11 cellular contexts compared by ENCODE assay signal in the genomic region with DNA sequence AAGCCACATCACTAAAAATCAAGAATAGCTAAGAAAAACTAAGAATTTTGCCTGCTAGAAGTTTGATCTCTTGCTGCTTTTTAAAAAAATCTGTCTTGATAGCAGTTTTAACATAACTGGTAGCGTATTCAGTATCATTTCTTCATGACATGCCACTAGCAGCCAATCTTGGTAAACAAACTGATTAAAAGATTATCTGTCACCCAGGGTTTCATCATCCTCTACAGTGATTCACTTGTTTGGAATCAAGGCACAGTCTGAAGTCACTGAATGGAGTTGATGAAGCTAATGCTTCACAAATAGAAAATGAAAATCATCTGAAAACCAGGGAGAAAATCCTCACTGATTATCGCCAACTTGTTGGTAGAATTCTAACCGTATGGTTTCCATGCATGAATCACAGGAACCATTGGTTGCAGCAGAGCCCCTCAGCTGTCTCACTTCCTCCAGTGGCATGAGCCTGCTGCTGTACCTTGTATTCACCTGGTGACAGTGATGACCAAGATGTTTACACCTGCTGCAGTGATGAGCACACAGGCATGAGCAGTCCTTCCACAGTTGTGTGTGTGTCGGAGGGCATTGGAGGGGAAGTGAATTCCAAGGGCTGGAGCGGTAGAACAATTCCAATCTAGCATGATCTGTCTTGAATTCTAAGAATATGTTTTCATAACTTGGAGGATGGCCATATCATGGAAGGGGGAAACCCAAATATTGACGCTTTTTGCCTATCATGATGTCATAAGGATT.
DNase-seq lines count a peak whose midpoint lies in the region; FAIRE-seq and TF ChIP-seq lines count a peak whose summit lies in the region.
"Had no signal": no experiment of that assay in that cellular context is flagged by ENCODE, and none has a peak within 500 bp of the region (broad histone marks: within the 10 kb centered on the region; RNA-seq: fewer than 3 reads in every experiment).

No MANE protein-coding gene starts in this region.

- H3K79me1 ChIP-seq in H1 (ENCODE audit: low read depth, low read length) = no peaks in the 10 kb centered on the region
- peaks cover 2% of the 10 kb centered on the region for H3K79me1 ChIP-seq in trophoblast cell (ENCODE audit: low read length)

- TF ChIP-seq CTCF in Calu3 (IDR thresholded peaks at IDR 0.05; ENCODE audit: unreplicated experiment) (no peak), H1 (IDR thresholded peaks at IDR 0.05; ENCODE audit: control extremely low read depth in 1 of 3, insufficient read depth in 1 of 3, low read depth in 1 of 3, low read length in 3 of 3) (no peak)

- peak; percentile 28 for DNase-seq in Calu3
- DNase-seq in LHCN-M2 (ENCODE audit: low read depth) = peak; percentile 90
- no peak for DNase-seq in H1 (ENCODE audit: low read depth in 1 of 2, low spot score in 2 of 2)
- peak; percentile 35 to 91 for DNase-seq in trophoblast cell
- no peak for DNase-seq in OCI-M2 (lab: John Stamatoyannopoulos, UW; ENCODE audit: unreplicated experiment)
- no peak for DNase-seq in NCI-H187 treated with DMSO at 0.1 percent for 48 hours (lab: John Stamatoyannopoulos, UW)
- no peak for DNase-seq in NCI-H1436 treated with DMSO at 0.1 percent for 48 hours (lab: John Stamatoyannopoulos, UW)
- DNase-seq in DMS153 treated with DMSO at 0.1 percent for 48 hours (lab: John Stamatoyannopoulos, UW; ENCODE audit: unreplicated experiment) = no peak
- DNase-seq: anterior cingulate cortex, NCI-H1092 treated with DMSO at 0.1 percent for 48 hours, SHP77 had no signal

- no peaks in the 10 kb centered on the region for H3K27me3 Mint-ChIP-seq in Calu3 (ENCODE audit: unreplicated experiment)

- no peak overlapping the region for H3K18ac ChIP-seq in H1 (ENCODE audit: extremely low read depth, low read length)
- H3K18ac ChIP-seq in trophoblast cell (ENCODE audit: low read length) = no peak overlapping the region

- H3K27ac ChIP-seq in H1 (ENCODE audit: low read depth, low read length) (no peak overlapping the region), trophoblast cell (ENCODE audit: low read depth, low read length) (no peak overlapping the region)

- peaks cover 29% of the 10 kb centered on the region for H3K36me3 Mint-ChIP-seq in Calu3 (ENCODE audit: insufficient read depth, unreplicated experiment)

- no peak overlapping the region for H3K4ac ChIP-seq in H1 (replicated peaks; ENCODE audit: insufficient read length, low read depth, low read length)
- H3K4ac ChIP-seq in trophoblast cell (ENCODE audit: low read depth, low read length) = no peak overlapping the region

- peaks cover 63% of the 10 kb centered on the region for H3K4me1 Mint-ChIP-seq in Calu3 (ENCODE audit: low read depth, unreplicated experiment)

- H4K91ac ChIP-seq in H1 (replicated peaks; ENCODE audit: insufficient read length, low read length) = no peak overlapping the region
- H4K91ac ChIP-seq in trophoblast cell (ENCODE audit: low read depth, low read length) = no peak overlapping the region

- H2AK5ac ChIP-seq in H1 (ENCODE audit: low read depth, low read length) (no peak overlapping the region), trophoblast cell (ENCODE audit: low read length) (no peak overlapping the region)

- H4K12ac ChIP-seq in trophoblast cell (ENCODE audit: low read depth, low read length) = no peak overlapping the region

- no peaks in the 10 kb centered on the region for H3K4me1 ChIP-seq in H1 (replicated peaks in 1 of 4; ENCODE audit: control insufficient read depth in 3 of 4, insufficient read depth in 4 of 4, low read length in 3 of 4)
- H3K4me1 ChIP-seq in trophoblast cell (ENCODE audit: control insufficient read depth in 1 of 2, insufficient read depth in 2 of 2, low read length in 2 of 2) = peaks cover 2 to 4% of the 10 kb centered on the region in 2 experiments

- H2BK20ac ChIP-seq in H1 (ENCODE audit: low read length) = no peak overlapping the region

- H3K9ac ChIP-seq in H1 (replicated peaks in 1 of 4; ENCODE audit: extremely low read depth in 1 of 4, low read depth in 3 of 4, low read length in 3 of 4) = no peak overlapping the region
- H3K9ac ChIP-seq in trophoblast cell (ENCODE audit: low read length) = no peak overlapping the region

- no peak overlapping the region for H3K4me3 ChIP-seq in H1 (ENCODE audit: extremely low read depth in 1 of 4, insufficient read depth in 2 of 4, low read depth in 3 of 4, low read length in 4 of 4)
- H3K4me3 ChIP-seq in trophoblast cell (ENCODE audit: low read depth, low read length) = no peak overlapping the region

- no peak overlapping the region for H4K5ac ChIP-seq in H1 (ENCODE audit: insufficient read length, low read depth, low read length)

- H2BK15ac ChIP-seq in H1 (ENCODE audit: low read length) = no peak overlapping the region

- no peak overlapping the region for H3K14ac ChIP-seq in H1 (ENCODE audit: insufficient read length)
- H3K14ac ChIP-seq in trophoblast cell (ENCODE audit: low read length) = no peak overlapping the region

- H3K27me3 ChIP-seq in H1 (replicated peaks in 1 of 4; ENCODE audit: control insufficient read depth in 3 of 4, extremely low read depth in 1 of 4, insufficient read depth in 3 of 4, low read length in 3 of 4) = no peaks in the 10 kb centered on the region
- H3K27me3 ChIP-seq in trophoblast cell (ENCODE audit: insufficient read depth, low read length) = no peaks in the 10 kb centered on the region

- H3K56ac ChIP-seq in H1 (replicated peaks; ENCODE audit: insufficient read length, low read depth, low read length) = no peak overlapping the region

- TF ChIP-seq POLR2A in H1 (IDR thresholded peaks at IDR 0.05; ENCODE audit: control extremely low read depth in 1 of 2, low read depth in 2 of 2, low read length in 2 of 2) = no peak

- H2BK12ac ChIP-seq in H1 (ENCODE audit: low read depth, low read length) (no peak overlapping the region), trophoblast cell (ENCODE audit: low read length) (no peak overlapping the region)

- H3K9me3 ChIP-seq in H1 (ENCODE audit: insufficient read depth in 2 of 2, low read depth in 1 of 2, low read length in 1 of 2) (no peaks in the 10 kb centered on the region), trophoblast cell (ENCODE audit: insufficient read depth, low read depth, low read length) (no peaks in the 10 kb centered on the region)

- H2BK5ac ChIP-seq in H1 (ENCODE audit: low read depth, low read length) (no peak overlapping the region), trophoblast cell (ENCODE audit: low read depth, low read length, poor library complexity) (no peak overlapping the region)

- CTCF ChIA-PET in Calu3 (lab: Charles Lee) (interaction anchor here (1.0 kb wide), 1 partner anchor 8 kb away, joined by 3 read pairs; no protein-coding TSS in a partner anchor), H1 (lab: Charles Lee; ENCODE audit: partially characterized antibody) (no interaction called here)

- H2BK120ac ChIP-seq in H1 (replicated peaks; ENCODE audit: low read depth, low read length) (no peak overlapping the region), trophoblast cell (ENCODE audit: insufficient read depth, low read length, poor library complexity) (no peak overlapping the region)

- H2AFZ ChIP-seq in H1 (ENCODE audit: low read length) (0 out of 2 replicates have a peak overlapping the region, but pooled peaks have one; percentile 12), trophoblast cell (ENCODE audit: insufficient read depth, low read length, poor library complexity) (no peak overlapping the region)

- H4K20me1 ChIP-seq in H1 (replicated peaks in 1 of 2; ENCODE audit: control insufficient read depth in 1 of 2, insufficient read depth in 2 of 2, low read length in 2 of 2) = no peaks in the 10 kb centered on the region

- intact Hi-C loops in Calu3 (cut with micrococcal nuclease; ENCODE audit: unreplicated experiment) = loop anchor here (5.0 to 10.0 kb wide), 3 partner anchors 82 to 325 kb away; a partner anchor contains a TSS

- POLR2A ChIA-PET in H1 (lab: Charles Lee; ENCODE audit: partially characterized antibody) = no interaction called here

- peak overlapping the region; percentile 26 for H3K4me3 Mint-ChIP-seq in Calu3 (ENCODE audit: low read depth, unreplicated experiment)

- no peak for TF ChIP-seq RAD21 in H1 (IDR thresholded peaks at IDR 0.05 in 1 of 2, conservative IDR thresholded peaks at IDR 0.05 in 1 of 2; ENCODE audit: low read depth in 2 of 2, low read length in 2 of 2)

- BruUV-seq in Calu3 (replicated peaks; lab: Mats Ljungman, UMichigan) = TSS peak; percentile 73

- TF ChIP-seq EP300 in H1 (IDR thresholded peaks at IDR 0.05; ENCODE audit: borderline replicate concordance in 1 of 2, low read depth in 2 of 2, low read length in 2 of 2) = no peak

- H3K36me3 ChIP-seq in H1 (ENCODE audit: control insufficient read depth in 2 of 4, insufficient read depth in 4 of 4, low read length in 3 of 4) = no peaks in the 10 kb centered on the region
- H3K36me3 ChIP-seq in trophoblast cell (ENCODE audit: control insufficient read depth in 1 of 2, insufficient read depth in 2 of 2, low read length in 2 of 2) = no peaks in the 10 kb centered on the region

- H3K23ac ChIP-seq in H1 (ENCODE audit: insufficient read length) (no peak overlapping the region), trophoblast cell (ENCODE audit: low read length) (no peak overlapping the region)

- H3K9me3 Mint-ChIP-seq in Calu3 (ENCODE audit: low read depth, unreplicated experiment) = no peaks in the 10 kb centered on the region

- H3K4me2 ChIP-seq in H1 (ENCODE audit: insufficient read depth in 1 of 2, low read depth in 2 of 2, low read length in 2 of 2) = no peak overlapping the region
- H3K4me2 ChIP-seq in trophoblast cell (ENCODE audit: low read length) = no peak overlapping the region

- H3K27ac Mint-ChIP-seq in Calu3 (ENCODE audit: unreplicated experiment) = peak overlapping the region; percentile 94

- H4K8ac ChIP-seq in H1 (ENCODE audit: extremely low read depth, insufficient read depth, low read length) = no peak overlapping the region
- H4K8ac ChIP-seq in trophoblast cell (ENCODE audit: low read depth, low read length) = no peak overlapping the region

- WGBS in H1 (ENCODE audit: extremely low coverage in 1 of 2, insufficient coverage in 1 of 2, insufficient read length in 1 of 2, insufficient replicate concordance in 2 of 2, low coverage in 1 of 2, low lambda C conversion rate in 2 of 2, missing lambda C conversion rate in 1 of 2), 2 experiments = 86% methylated on average over 6 of the region's 6 CpGs; no CpG with 5 or more reads in 1 of the 2 experiments
- WGBS in trophoblast cell (ENCODE audit: extremely low coverage, insufficient coverage, insufficient read length) = no CpG with 5 or more reads among the region's 6 CpGs

- no peaks in the 10 kb centered on the region for H3K79me2 ChIP-seq in H1 (ENCODE audit: control insufficient read depth in 1 of 2, insufficient read depth in 2 of 2, low read length in 2 of 2)
- H3K79me2 ChIP-seq in trophoblast cell (ENCODE audit: control insufficient read depth, insufficient read depth, low read length, poor library complexity) = no peaks in the 10 kb centered on the region

- no peak for FAIRE-seq in H1 (lab: Jason Lieb, UNC)

- no peaks in the 10 kb centered on the region for H3K23me2 ChIP-seq in H1 (ENCODE audit: low read depth, low read length)

TF ChIP-seq in H1, 55 proteins besides CTCF, POLR2A, EP300 and RAD21 (continues in another document):
- TF ChIP-seq NRF1 (IDR thresholded peaks at IDR 0.05; ENCODE audit: low read depth, low read length) (no peak), YY1 (IDR thresholded peaks at IDR 0.05; ENCODE audit: low read depth, low read length) (no peak), BRCA1 (IDR thresholded peaks at IDR 0.05; ENCODE audit: low read depth, low read length) (no peak), SP2 (IDR thresholded peaks at IDR 0.05; ENCODE audit: low read length) (no peak)

Comparison
In these comparisons a context has a peak if more than half of its experiments do, and no peak if none do; other contexts are left out.
1. DNase-seq: peak in Calu3 (single experiment), LHCN-M2 (single experiment) and trophoblast cell (2 of 2); none in H1 (0 of 2), OCI-M2 (single experiment), NCI-H187 treated with DMSO at 0.1 percent for 48 hours (single experiment), NCI-H1436 treated with DMSO at 0.1 percent for 48 hours (single experiment) and DMS153 treated with DMSO at 0.1 percent for 48 hours (single experiment).